In the genomic region with DNA sequence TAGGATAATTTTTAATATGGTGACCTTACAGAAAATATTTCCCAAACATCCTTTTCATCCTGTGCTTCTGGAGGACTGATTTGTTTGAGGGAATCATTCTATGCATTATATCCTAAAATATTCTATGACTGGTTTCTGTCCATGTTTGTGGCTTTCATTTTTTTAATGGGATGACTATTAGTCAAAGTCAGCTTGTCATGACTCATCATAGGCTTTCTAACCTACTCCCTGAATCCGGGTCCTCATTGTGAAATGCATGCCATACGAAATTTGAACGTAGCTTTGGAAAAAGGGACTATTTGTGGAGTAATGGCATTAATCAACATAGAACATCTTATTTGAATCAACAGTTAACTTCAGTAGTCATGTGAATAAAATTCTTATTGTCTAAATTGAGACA, we compare ENCODE assay signal across 7 cellular contexts. TPM values are rescaled to one million over a fixed set of nuclear protein-coding genes. Genes with fewer than 3 reads are reported as not detected.
DNase-seq lines count a peak whose midpoint lies in the region; ATAC-seq and TF ChIP-seq lines count a peak whose summit lies in the region.
"Had no signal": no experiment of that assay in that cellular context is flagged by ENCODE, and none has a peak within 500 bp of the region (broad histone marks: within the 10 kb centered on the region; RNA-seq: fewer than 3 reads in every experiment).

No MANE protein-coding gene starts in this region.

- DNase-seq in activated CD4-positive, alpha-beta memory T cell treated with anti-CD3 and anti-CD28 coated beads, Interleukin-2, amount 10 ng/mL, durations not matched to agents 7 days and 5 days = no peak
- DNase-seq in activated CD4-positive, alpha-beta memory T cell treated with anti-CD3 and anti-CD28 coated beads for 36 hours = no peak
- DNase-seq in chondrocyte (ENCODE audit: low spot score) (no peak), stromal cell of bone marrow (ENCODE audit: low read depth) (peak; percentile 92)
- no peak for DNase-seq in activated naive CD4-positive, alpha-beta T cell treated with anti-CD3 and anti-CD28 coated beads for 36 hours
- DNase-seq: activated CD4-positive, alpha-beta T cell treated with anti-CD3 and anti-CD28 coated beads for 48 hours had no signal

- peak overlapping the region; percentile 17 for H3K4me3 Mint-ChIP-seq in activated CD4-positive, alpha-beta memory T cell treated with anti-CD3 and anti-CD28 coated beads, Interleukin-2, amount 10 ng/mL, durations not matched to agents 7 days and 5 days
- H3K4me3 Mint-ChIP-seq in activated CD4-positive, alpha-beta memory T cell treated with anti-CD3 and anti-CD28 coated beads for 36 hours = no peak overlapping the region
- H3K4me3 Mint-ChIP-seq in chondrocyte (ENCODE audit: unreplicated experiment) = no peak overlapping the region
- H3K4me3 Mint-ChIP-seq in activated naive CD4-positive, alpha-beta T cell treated with anti-CD3 and anti-CD28 coated beads for 36 hours = no peak overlapping the region

- H3K27ac Mint-ChIP-seq in activated CD4-positive, alpha-beta memory T cell treated with anti-CD3 and anti-CD28 coated beads, Interleukin-2, amount 10 ng/mL, durations not matched to agents 7 days and 5 days = no peak overlapping the region
- no peak overlapping the region for H3K27ac Mint-ChIP-seq in activated CD4-positive, alpha-beta memory T cell treated with anti-CD3 and anti-CD28 coated beads for 36 hours
- H3K27ac Mint-ChIP-seq in chondrocyte (ENCODE audit: unreplicated experiment) = peak overlapping the region; percentile 95
- no peak overlapping the region for H3K27ac Mint-ChIP-seq in activated naive CD4-positive, alpha-beta T cell treated with anti-CD3 and anti-CD28 coated beads for 36 hours

- intact Hi-C loops in activated CD4-positive, alpha-beta memory T cell treated with anti-CD3 and anti-CD28 coated beads for 36 hours (cut with micrococcal nuclease) = no loop called here
- intact Hi-C loops in activated naive CD4-positive, alpha-beta T cell treated with anti-CD3 and anti-CD28 coated beads for 36 hours (cut with micrococcal nuclease) = no loop called here

- TF ChIP-seq CTCF in chondrocyte (IDR thresholded peaks at IDR 0.05) = no peak

- H3K36me3 Mint-ChIP-seq in activated CD4-positive, alpha-beta memory T cell treated with anti-CD3 and anti-CD28 coated beads, Interleukin-2, amount 10 ng/mL, durations not matched to agents 7 days and 5 days (ENCODE audit: low read depth) = peaks cover 44% of the 10 kb centered on the region
- peaks cover 36% of the 10 kb centered on the region for H3K36me3 Mint-ChIP-seq in activated CD4-positive, alpha-beta memory T cell treated with anti-CD3 and anti-CD28 coated beads for 36 hours
- H3K36me3 Mint-ChIP-seq in chondrocyte (ENCODE audit: low read depth) = peaks cover 18% of the 10 kb centered on the region
- peaks cover 39% of the 10 kb centered on the region for H3K36me3 Mint-ChIP-seq in activated naive CD4-positive, alpha-beta T cell treated with anti-CD3 and anti-CD28 coated beads for 36 hours (ENCODE audit: low read depth)

- H3K9me3 Mint-ChIP-seq in activated CD4-positive, alpha-beta memory T cell treated with anti-CD3 and anti-CD28 coated beads, Interleukin-2, amount 10 ng/mL, durations not matched to agents 7 days and 5 days = no peaks in the 10 kb centered on the region
- no peaks in the 10 kb centered on the region for H3K9me3 Mint-ChIP-seq in activated CD4-positive, alpha-beta memory T cell treated with anti-CD3 and anti-CD28 coated beads for 36 hours
- no peaks in the 10 kb centered on the region for H3K9me3 Mint-ChIP-seq in chondrocyte (ENCODE audit: low read depth)
- no peaks in the 10 kb centered on the region for H3K9me3 Mint-ChIP-seq in activated naive CD4-positive, alpha-beta T cell treated with anti-CD3 and anti-CD28 coated beads for 36 hours

- H3K27me3 Mint-ChIP-seq in activated CD4-positive, alpha-beta memory T cell treated with anti-CD3 and anti-CD28 coated beads, Interleukin-2, amount 10 ng/mL, durations not matched to agents 7 days and 5 days = no peaks in the 10 kb centered on the region
- no peaks in the 10 kb centered on the region for H3K27me3 Mint-ChIP-seq in activated CD4-positive, alpha-beta memory T cell treated with anti-CD3 and anti-CD28 coated beads for 36 hours
- H3K27me3 Mint-ChIP-seq in chondrocyte (ENCODE audit: low read depth) = no peaks in the 10 kb centered on the region
- H3K27me3 Mint-ChIP-seq in activated naive CD4-positive, alpha-beta T cell treated with anti-CD3 and anti-CD28 coated beads for 36 hours (ENCODE audit: low read depth) = no peaks in the 10 kb centered on the region

- CTCF ChIA-PET in activated CD4-positive, alpha-beta memory T cell treated with anti-CD3 and anti-CD28 coated beads, Interleukin-2, amount 10 ng/mL, durations not matched to agents 7 days and 5 days (lab: Charles Lee) = interaction anchor here (0.9 kb wide), 1 partner anchor 9 kb away, joined by 3 read pairs; no protein-coding TSS in a partner anchor
- CTCF ChIA-PET in activated CD4-positive, alpha-beta memory T cell treated with anti-CD3 and anti-CD28 coated beads for 36 hours (lab: Charles Lee) = no interaction called here
- CTCF ChIA-PET in activated naive CD4-positive, alpha-beta T cell treated with anti-CD3 and anti-CD28 coated beads for 36 hours (lab: Charles Lee) = interaction anchor here (0.7 kb wide), 1 partner anchor 13 kb away, joined by 3 read pairs; no protein-coding TSS in a partner anchor

- H3K4me1 Mint-ChIP-seq in activated CD4-positive, alpha-beta memory T cell treated with anti-CD3 and anti-CD28 coated beads, Interleukin-2, amount 10 ng/mL, durations not matched to agents 7 days and 5 days = peaks cover 19% of the 10 kb centered on the region
- peaks cover 17% of the 10 kb centered on the region for H3K4me1 Mint-ChIP-seq in activated CD4-positive, alpha-beta memory T cell treated with anti-CD3 and anti-CD28 coated beads for 36 hours (ENCODE audit: low read depth)
- H3K4me1 Mint-ChIP-seq in chondrocyte (ENCODE audit: low read depth) = peaks cover 27% of the 10 kb centered on the region
- peaks cover 8% of the 10 kb centered on the region for H3K4me1 Mint-ChIP-seq in activated naive CD4-positive, alpha-beta T cell treated with anti-CD3 and anti-CD28 coated beads for 36 hours (ENCODE audit: low read depth)

- ATAC-seq in HG03521 (IDR thresholded peaks at IDR 0.05; ENCODE audit: unreplicated experiment) = no peak

- POLR2A ChIA-PET in activated CD4-positive, alpha-beta memory T cell treated with anti-CD3 and anti-CD28 coated beads, Interleukin-2, amount 10 ng/mL, durations not matched to agents 7 days and 5 days (lab: Charles Lee) = interaction anchor here (0.7 to 1.2 kb wide), 4 partner anchors 11 to 76 kb away, joined by 3 to 5 read pairs (median 3); a partner anchor contains a TSS
- POLR2A ChIA-PET in activated CD4-positive, alpha-beta memory T cell treated with anti-CD3 and anti-CD28 coated beads for 36 hours (lab: Charles Lee) = no interaction called here

RNA-seq across cellular contexts. Expression of a gene that starts 10.6 kb away (rescaled TPM):
- 1 to 10 TPM; 3.2 to 3.6 TPM for total RNA-seq in activated CD4-positive, alpha-beta memory T cell treated with anti-CD3 and anti-CD28 coated beads, Interleukin-2, amount 10 ng/mL, durations not matched to agents 7 days and 5 days
- total RNA-seq in activated CD4-positive, alpha-beta memory T cell treated with anti-CD3 and anti-CD28 coated beads for 36 hours = 1 to 10 TPM; 3.7 to 3.8 TPM
- total RNA-seq in chondrocyte = 8.6 to 16.1 TPM (median 9.1 TPM) in 3 replicates
- total RNA-seq in activated naive CD4-positive, alpha-beta T cell treated with anti-CD3 and anti-CD28 coated beads for 36 hours = 1 to 10 TPM; 3.0 to 3.5 TPM

RNA-seq across cellular contexts. Expression of a gene that starts 26.7 kb away (rescaled TPM):
- total RNA-seq in activated CD4-positive, alpha-beta memory T cell treated with anti-CD3 and anti-CD28 coated beads, Interleukin-2, amount 10 ng/mL, durations not matched to agents 7 days and 5 days = 10 to 100 TPM; 36.6 to 40.3 TPM
- total RNA-seq in activated CD4-positive, alpha-beta memory T cell treated with anti-CD3 and anti-CD28 coated beads for 36 hours = 10 to 100 TPM; 57.2 to 58.4 TPM
- 27.5 to 32.9 TPM (median 28.8 TPM) in 3 replicates for total RNA-seq in chondrocyte
- 10 to 100 TPM; 56.6 to 57.7 TPM for total RNA-seq in activated naive CD4-positive, alpha-beta T cell treated with anti-CD3 and anti-CD28 coated beads for 36 hours

RNA-seq across cellular contexts. Expression of a gene that starts 26.8 kb away (rescaled TPM):
- 10 to 100 TPM; 55.9 to 57.0 TPM for total RNA-seq in activated CD4-positive, alpha-beta memory T cell treated with anti-CD3 and anti-CD28 coated beads, Interleukin-2, amount 10 ng/mL, durations not matched to agents 7 days and 5 days
- 10 to 100 TPM; 51.7 to 61.9 TPM for total RNA-seq in activated CD4-positive, alpha-beta memory T cell treated with anti-CD3 and anti-CD28 coated beads for 36 hours
- 37.4 to 59.5 TPM (median 39.5 TPM) in 3 replicates for total RNA-seq in chondrocyte
- 10 to 100 TPM; 54.3 to 60.9 TPM for total RNA-seq in activated naive CD4-positive, alpha-beta T cell treated with anti-CD3 and anti-CD28 coated beads for 36 hours

RNA-seq across cellular contexts. Expression of a gene that starts 51.8 kb away (rescaled TPM):
- 10 to 100 TPM; 41.7 to 44.4 TPM for total RNA-seq in activated CD4-positive, alpha-beta memory T cell treated with anti-CD3 and anti-CD28 coated beads, Interleukin-2, amount 10 ng/mL, durations not matched to agents 7 days and 5 days
- total RNA-seq in activated CD4-positive, alpha-beta memory T cell treated with anti-CD3 and anti-CD28 coated beads for 36 hours = 10 to 100 TPM; 82.3 to 83.4 TPM
- total RNA-seq in chondrocyte = 29.6 to 39.5 TPM (median 32.7 TPM) in 3 replicates
- total RNA-seq in activated naive CD4-positive, alpha-beta T cell treated with anti-CD3 and anti-CD28 coated beads for 36 hours = 10 to 100 TPM; 24.5 to 26.4 TPM

RNA-seq across cellular contexts. Expression of a gene that starts 58.4 kb away (rescaled TPM):
- total RNA-seq in activated CD4-positive, alpha-beta memory T cell treated with anti-CD3 and anti-CD28 coated beads, Interleukin-2, amount 10 ng/mL, durations not matched to agents 7 days and 5 days = 10 to 100 TPM; 26.8 to 26.9 TPM
- 10 to 100 TPM; 44.0 to 45.1 TPM for total RNA-seq in activated CD4-positive, alpha-beta memory T cell treated with anti-CD3 and anti-CD28 coated beads for 36 hours
- total RNA-seq in chondrocyte = 12.8 to 18.4 TPM (median 16.8 TPM) in 3 replicates
- total RNA-seq in activated naive CD4-positive, alpha-beta T cell treated with anti-CD3 and anti-CD28 coated beads for 36 hours = 10 to 100 TPM; 44.8 to 48.7 TPM
